ENCODE assay signal across 8 cellular contexts in genomic region chr7:116952640-116953371, GRCh38. TPM values are rescaled to one million over a fixed set of nuclear protein-coding genes. Genes with fewer than 3 reads are reported as not detected.
DNase-seq lines count a peak whose midpoint lies in the region; ATAC-seq lines count a peak whose summit lies in the region.

No MANE protein-coding gene starts in this region.

- peaks cover 4% of the 10 kb centered on the region for H3K27me3 Mint-ChIP-seq in activated CD8-positive, alpha-beta memory T cell treated with anti-CD3 and anti-CD28 coated beads, Interleukin-2, amount 10 ng/mL, durations not matched to agents 7 days and 5 days

- H3K36me3 Mint-ChIP-seq in activated CD8-positive, alpha-beta memory T cell treated with anti-CD3 and anti-CD28 coated beads, Interleukin-2, amount 10 ng/mL, durations not matched to agents 7 days and 5 days: peaks cover 2% of the 10 kb centered on the region

- peak overlapping the region; percentile 76 for H3K4me3 Mint-ChIP-seq in activated CD8-positive, alpha-beta memory T cell treated with anti-CD3 and anti-CD28 coated beads, Interleukin-2, amount 10 ng/mL, durations not matched to agents 7 days and 5 days

- ATAC-seq in activated CD8-positive, alpha-beta memory T cell treated with anti-CD3 and anti-CD28 coated beads, Interleukin-2, amount 10 ng/mL, durations not matched to agents 7 days and 5 days: no peak
- peak; percentile 26 for ATAC-seq in HG03025 (IDR thresholded peaks at IDR 0.05; ENCODE audit: low FRiP score, unreplicated experiment)
- ATAC-seq in HG02763 (IDR thresholded peaks at IDR 0.05; ENCODE audit: unreplicated experiment): no peak

- no peak for DNase-seq in activated CD8-positive, alpha-beta memory T cell treated with anti-CD3 and anti-CD28 coated beads, Interleukin-2, amount 10 ng/mL, durations not matched to agents 7 days and 5 days
- DNase-seq in activated CD8-positive, alpha-beta memory T cell treated with anti-CD3 and anti-CD28 coated beads for 24 hours: no peak
- DNase-seq in NCI-H526 (lab: John Stamatoyannopoulos, UW) (peak; percentile 80 to 89), amygdala (lab: John Stamatoyannopoulos, UW) (peak in 29 of 56 donors; percentile 13 to 73 (median 55)), hypothalamus (lab: John Stamatoyannopoulos, UW) (peak in 29 of 51 donors; percentile 25 to 74 (median 44)), retina (peak; percentile 72)

- CTCF ChIA-PET in activated CD8-positive, alpha-beta memory T cell treated with anti-CD3 and anti-CD28 coated beads, Interleukin-2, amount 10 ng/mL, durations not matched to agents 7 days and 5 days (lab: Charles Lee): interaction anchor here (1.1 to 1.4 kb wide), 4 partner anchors 11 to 88 kb away, joined by 3 to 5 read pairs (median 4); no protein-coding TSS in a partner anchor

- peaks cover 34% of the 10 kb centered on the region for H3K4me1 Mint-ChIP-seq in activated CD8-positive, alpha-beta memory T cell treated with anti-CD3 and anti-CD28 coated beads, Interleukin-2, amount 10 ng/mL, durations not matched to agents 7 days and 5 days

- no peaks in the 10 kb centered on the region for H3K9me3 Mint-ChIP-seq in activated CD8-positive, alpha-beta memory T cell treated with anti-CD3 and anti-CD28 coated beads, Interleukin-2, amount 10 ng/mL, durations not matched to agents 7 days and 5 days (ENCODE audit: low read depth)

- H3K27ac Mint-ChIP-seq in activated CD8-positive, alpha-beta memory T cell treated with anti-CD3 and anti-CD28 coated beads, Interleukin-2, amount 10 ng/mL, durations not matched to agents 7 days and 5 days: peak overlapping the region; percentile 68

RNA-seq across cellular contexts. Expression of gene ST7, which starts 0.5 kb away (rescaled TPM):
- 10 to 100 TPM in 1 of 2 experiments, 1 to 10 TPM in 1; 7.2 to 12.8 TPM for total RNA-seq in activated CD8-positive, alpha-beta memory T cell treated with anti-CD3 and anti-CD28 coated beads, Interleukin-2, amount 10 ng/mL, durations not matched to agents 7 days and 5 days

Comparison
In these comparisons a context has a peak if more than half of its experiments do, and no peak if none do; other contexts are left out.
1. DNase-seq: peak in NCI-H526 (2 of 2), amygdala (29 of 56), hypothalamus (29 of 51) and retina (single experiment); none in activated CD8-positive, alpha-beta memory T cell treated with anti-CD3 and anti-CD28 coated beads, Interleukin-2, amount 10 ng/mL, durations not matched to agents 7 days and 5 days (single experiment) and activated CD8-positive, alpha-beta memory T cell treated with anti-CD3 and anti-CD28 coated beads for 24 hours (single experiment).